In genomic region chr9:125401317-125401716, GRCh38 we compare ENCODE assay signal across 16 cellular contexts.
"Had no signal": no experiment of that assay in that cellular context is flagged by ENCODE, and none has a peak within 500 bp of the region (broad histone marks: within the 10 kb centered on the region; RNA-seq: fewer than 3 reads in every experiment).

No MANE protein-coding gene starts in this region.

- H3K27ac Mint-ChIP-seq: activated naive CD4-positive, alpha-beta T cell treated with anti-CD3 and anti-CD28 coated beads, Interleukin-2, amount 50 U/mL, for 72 hours; immature natural killer cell; memory B cell had no signal

- ATAC-seq: activated naive CD4-positive, alpha-beta T cell treated with anti-CD3 and anti-CD28 coated beads, Interleukin-2, amount 50 U/mL, for 72 hours; heart right ventricle had no signal

- H3K36me3 ChIP-seq: adrenal gland, heart right ventricle, left ventricle myocardium inferior had no signal

- H3K4me1 ChIP-seq: adrenal gland, heart right ventricle, left ventricle myocardium inferior had no signal

- H3K27me3 ChIP-seq: adrenal gland, heart right ventricle had no signal

- H3K36me3 Mint-ChIP-seq: activated naive CD4-positive, alpha-beta T cell treated with anti-CD3 and anti-CD28 coated beads, Interleukin-2, amount 50 U/mL, for 72 hours; immature natural killer cell; memory B cell had no signal

- DNase-seq: activated CD4-positive, alpha-beta T cell treated with anti-CD3 and anti-CD28 coated beads, Interleukin-2, amount 50 U/mL, for 4 hours; activated gamma-delta T cell; adrenal gland; cerebellar nuclear complex; cortex of kidney; heart right ventricle; immature natural killer cell; kidney glomerular epithelial cell; left ventricle myocardium inferior; occipital lobe; stimulated activated CD4-positive, alpha-beta T cell treated with anti-CD3 and anti-CD28 coated beads, Interleukin-12 subunit alpha, Interleukin-12 subunit beta, amount 100 ng/mL, for 4 hours; stimulated activated CD4-positive, alpha-beta T cell treated with anti-CD3 and anti-CD28 coated beads, Interleukin-1b, Interleukin-23, amount 100 ng/mL, for 48 hours; stimulated activated CD8-positive, alpha-beta memory T cell treated with anti-CD3 and anti-CD28 coated beads, Interleukin-4, amount 100 ng/mL, for 48 hours; stimulated activated naive CD4-positive, alpha-beta T cell had no signal

- H3K4me1 Mint-ChIP-seq: immature natural killer cell, memory B cell had no signal

- H3K27ac ChIP-seq: adrenal gland, heart right ventricle, left ventricle myocardium inferior had no signal

- H3K9me3 Mint-ChIP-seq: activated naive CD4-positive, alpha-beta T cell treated with anti-CD3 and anti-CD28 coated beads, Interleukin-2, amount 50 U/mL, for 72 hours; immature natural killer cell; memory B cell had no signal

- H3K4me3 ChIP-seq: adrenal gland, heart right ventricle, left ventricle myocardium inferior had no signal

- H3K9me3 ChIP-seq: adrenal gland, heart right ventricle, left ventricle myocardium inferior had no signal

- H3K4me3 Mint-ChIP-seq: immature natural killer cell, memory B cell had no signal
